Comparison of ENCODE assay signal across 16 cellular contexts in the genomic region with DNA sequence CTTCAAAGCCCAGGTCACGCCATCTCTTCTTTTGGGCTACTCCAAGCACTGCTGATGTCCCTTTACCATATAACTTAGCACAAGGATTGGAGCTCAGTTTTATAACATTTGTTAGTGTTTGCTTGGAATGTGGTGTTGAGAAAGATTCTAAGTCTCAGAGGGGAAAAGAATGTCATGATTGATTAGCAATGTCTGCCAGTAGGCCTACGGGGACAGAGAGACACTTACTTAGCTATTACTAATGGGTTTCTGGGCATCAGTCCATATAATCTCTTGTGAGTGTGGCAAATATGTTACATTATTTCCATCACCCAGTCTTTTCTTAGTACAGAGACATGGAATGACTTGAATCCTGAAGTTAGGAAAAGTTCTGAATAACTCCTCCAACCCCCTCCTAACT.
A peak's percentile ranks its signal among the peaks of the same experiment; 100 is the strongest.
DNase-seq lines count a peak whose midpoint lies in the region; ATAC-seq and TF ChIP-seq lines count a peak whose summit lies in the region.
"Had no signal": no experiment of that assay in that cellular context is flagged by ENCODE, and none has a peak within 500 bp of the region (broad histone marks: within the 10 kb centered on the region; RNA-seq: fewer than 3 reads in every experiment).

No MANE protein-coding gene starts in this region.

- in situ Hi-C loops in GM23248 (cut with MboI): no loop called here
- in situ Hi-C loops in transverse colon (cut with MboI; ENCODE audit: low pct_ligation_motif_present in 1 of 4, low pct_unique_long_range_greater_than_20kb in 1 of 4, low sequenced_read_pairs in 3 of 4): no loop called here

- H3K27ac Mint-ChIP-seq in activated naive CD8-positive, alpha-beta T cell treated with anti-CD3 and anti-CD28 coated beads for 36 hours: no peak overlapping the region
- H3K27ac Mint-ChIP-seq: CD8-positive, alpha-beta memory T cell had no signal

- 31 to 40% methylated on average over 2 of the region's 2 CpGs for WGBS in GM23248 (ENCODE audit: low coverage in 1 of 2, low lambda C conversion rate in 2 of 2, missing lambda C conversion rate in 2 of 2), 2 experiments
- 80 to 88% methylated on average over 2 of the region's 2 CpGs for WGBS in body of pancreas, 2 donors
- 80 to 89% methylated on average over 2 of the region's 2 CpGs for WGBS in transverse colon (ENCODE audit: low coverage in 1 of 2), 2 donors

- TF ChIP-seq POLR2A in body of pancreas (IDR thresholded peaks at IDR 0.05): no peak
- TF ChIP-seq POLR2A in transverse colon (IDR thresholded peaks at IDR 0.05): no peak

- H3K4me2 ChIP-seq in GM23248 (ENCODE audit: unreplicated experiment): no peak overlapping the region
- H3K4me2 ChIP-seq: A549, BLaER1 had no signal

- DNase-seq in GM23248 (peak; percentile 43), body of pancreas (peak in 1 of 4 donors; percentile 5), transverse colon (no peak), HT-29 (ENCODE audit: low spot score) (no peak)
- no peak for DNase-seq in activated naive CD8-positive, alpha-beta T cell treated with anti-CD3 and anti-CD28 coated beads for 36 hours
- DNase-seq: AML-193; Caco-2; CD8-positive, alpha-beta memory T cell; GOT3 had no signal

- H2AFZ ChIP-seq in GM23248: no peak overlapping the region

- intact Hi-C loops in body of pancreas (cut with DNase I): no loop called here
- intact Hi-C loops in transverse colon (cut with DNase I; ENCODE audit: low total_unique reads): loop anchor here (1.0 kb wide), 1 partner anchor 14 kb away; no protein-coding TSS in a partner anchor

- no peaks in the 10 kb centered on the region for H3K4me1 ChIP-seq in GM23248 (ENCODE audit: insufficient read depth)
- H3K4me1 ChIP-seq in body of pancreas: peaks cover 2% of the 10 kb centered on the region
- peaks cover 0 to 8% of the 10 kb centered on the region in 2 donors for H3K4me1 ChIP-seq in muscle layer of duodenum (ENCODE audit: control insufficient read depth in 1 of 2, insufficient read depth in 2 of 2, low read length in 2 of 2)
- peaks cover 19% of the 10 kb centered on the region for H3K4me1 ChIP-seq in stomach smooth muscle (ENCODE audit: control insufficient read depth, insufficient read depth, low read length)
- no peaks in the 10 kb centered on the region for H3K4me1 ChIP-seq in transverse colon
- H3K4me1 ChIP-seq: A549, BLaER1, Caco-2, HAP-1 had no signal

- no peaks in the 10 kb centered on the region for H3K9me3 ChIP-seq in GM23248 (ENCODE audit: low read depth)
- H3K9me3 ChIP-seq in body of pancreas: no peaks in the 10 kb centered on the region
- no peaks in the 10 kb centered on the region for H3K9me3 ChIP-seq in muscle layer of duodenum (ENCODE audit: control insufficient read depth in 1 of 2, low read length in 2 of 2)
- H3K9me3 ChIP-seq in stomach smooth muscle (ENCODE audit: control insufficient read depth in 2 of 2, low read length in 2 of 2): no peaks in the 10 kb centered on the region
- H3K9me3 ChIP-seq in transverse colon: no peaks in the 10 kb centered on the region
- H3K9me3 ChIP-seq: A549, BLaER1, Caco-2, HAP-1 had no signal

- no peak for TF ChIP-seq CTCF in body of pancreas (IDR thresholded peaks at IDR 0.05)
- TF ChIP-seq CTCF in transverse colon (IDR thresholded peaks at IDR 0.05): no peak

- no peaks in the 10 kb centered on the region for H3K36me3 ChIP-seq in GM23248 (ENCODE audit: low read depth)
- H3K36me3 ChIP-seq in body of pancreas (replicated peaks in 1 of 2; ENCODE audit: insufficient read depth in 1 of 2, low read depth in 2 of 2): no peaks in the 10 kb centered on the region
- H3K36me3 ChIP-seq in muscle layer of duodenum (ENCODE audit: control insufficient read depth in 1 of 2, insufficient read depth in 2 of 2, low read length in 2 of 2): no peaks in the 10 kb centered on the region
- no peaks in the 10 kb centered on the region for H3K36me3 ChIP-seq in stomach smooth muscle (ENCODE audit: control insufficient read depth in 2 of 2, insufficient read depth in 2 of 2, low read length in 2 of 2)
- no peaks in the 10 kb centered on the region for H3K36me3 ChIP-seq in transverse colon
- H3K36me3 ChIP-seq: BLaER1, HAP-1 had no signal

- H3K79me2 ChIP-seq in GM23248 (ENCODE audit: insufficient read depth): no peaks in the 10 kb centered on the region

- H3K36me3 Mint-ChIP-seq in activated naive CD8-positive, alpha-beta T cell treated with anti-CD3 and anti-CD28 coated beads for 36 hours: no peaks in the 10 kb centered on the region
- H3K36me3 Mint-ChIP-seq: CD8-positive, alpha-beta memory T cell had no signal

- H3F3A ChIP-seq in GM23248 (ENCODE audit: insufficient read depth): no peaks in the 10 kb centered on the region

- no peak overlapping the region for H3K4me3 ChIP-seq in GM23248
- no peak overlapping the region for H3K4me3 ChIP-seq in body of pancreas
- no peak overlapping the region for H3K4me3 ChIP-seq in muscle layer of duodenum (ENCODE audit: low read depth in 1 of 2, low read length in 2 of 2)
- peak overlapping the region in 1 of 2 donors; percentile 30 for H3K4me3 ChIP-seq in stomach smooth muscle (ENCODE audit: low read length in 2 of 2)
- H3K4me3 ChIP-seq in transverse colon: no peak overlapping the region
- H3K4me3 ChIP-seq: A549, BLaER1, GM12878, HAP-1 had no signal

- H3K27ac ChIP-seq in GM23248 (no peak overlapping the region), body of pancreas (no peak overlapping the region), muscle layer of duodenum (ENCODE audit: low read length) (peak overlapping the region; percentile 22), stomach smooth muscle (ENCODE audit: low read length) (peak overlapping the region; percentile 53), transverse colon (no peak overlapping the region)
- H3K27ac ChIP-seq: A549, BLaER1 had no signal

- no peaks in the 10 kb centered on the region for H3K9me2 ChIP-seq in GM23248 (ENCODE audit: insufficient read depth)

- H3K27me3 Mint-ChIP-seq in activated naive CD8-positive, alpha-beta T cell treated with anti-CD3 and anti-CD28 coated beads for 36 hours: peaks cover 20% of the 10 kb centered on the region

- ATAC-seq in body of pancreas: peak; percentile 59
- no peak for ATAC-seq in GM18511 (IDR thresholded peaks at IDR 0.05; ENCODE audit: unreplicated experiment)
- ATAC-seq: A549, GM12878 had no signal

- no peaks in the 10 kb centered on the region for H4K20me1 ChIP-seq in GM23248 (ENCODE audit: insufficient read depth)
- H4K20me1 ChIP-seq: BLaER1 had no signal

- H3K4me3 Mint-ChIP-seq in activated naive CD8-positive, alpha-beta T cell treated with anti-CD3 and anti-CD28 coated beads for 36 hours: no peak overlapping the region
- H3K4me3 Mint-ChIP-seq: CD8-positive, alpha-beta memory T cell had no signal

- H3K4me1 Mint-ChIP-seq in activated naive CD8-positive, alpha-beta T cell treated with anti-CD3 and anti-CD28 coated beads for 36 hours: no peaks in the 10 kb centered on the region
- H3K4me1 Mint-ChIP-seq: CD8-positive, alpha-beta memory T cell had no signal

- TF ChIP-seq EP300 in transverse colon (IDR thresholded peaks at IDR 0.05; ENCODE audit: low read depth): no peak

- no peaks in the 10 kb centered on the region for H3K9me3 Mint-ChIP-seq in activated naive CD8-positive, alpha-beta T cell treated with anti-CD3 and anti-CD28 coated beads for 36 hours

- H3K9ac ChIP-seq in GM23248: no peak overlapping the region
- no peak overlapping the region for H3K9ac ChIP-seq in stomach smooth muscle (ENCODE audit: low read length in 2 of 2)
- H3K9ac ChIP-seq: BLaER1 had no signal

- no peaks in the 10 kb centered on the region for H3K27me3 ChIP-seq in GM23248 (replicated peaks; ENCODE audit: insufficient read depth)
- H3K27me3 ChIP-seq in body of pancreas: no peaks in the 10 kb centered on the region
- no peaks in the 10 kb centered on the region for H3K27me3 ChIP-seq in muscle layer of duodenum (ENCODE audit: low read depth, low read length)
- no peaks in the 10 kb centered on the region for H3K27me3 ChIP-seq in stomach smooth muscle (ENCODE audit: control insufficient read depth in 1 of 2, insufficient read depth in 2 of 2, low read length in 2 of 2)
- H3K27me3 ChIP-seq in transverse colon: no peaks in the 10 kb centered on the region
- H3K27me3 ChIP-seq: BLaER1 had no signal

Comparison
In these comparisons a context has a peak if more than half of its experiments do, and no peak if none do; other contexts are left out.
1. H3K27ac ChIP-seq: peak in muscle layer of duodenum (single experiment) and stomach smooth muscle (single experiment); none in GM23248 (single experiment), body of pancreas (0 of 4) and transverse colon (0 of 4).